Comparison of ENCODE assay signal across 1 cellular context in genomic region chr22:42720263-42721044, GRCh38.
TF ChIP-seq lines count a peak whose summit lies in the region.

A4GALT (minus strand) TSS chr22:42720870; CDS start chr22:42693951, 26,919 bp downstream.

TF ChIP-seq in GM23338, 12 proteins besides CTCF, POLR2A, EP300 and RAD21 (continued from another document):
- TF ChIP-seq ZNF462 (CRISPR knock-in tag; IDR thresholded peaks at IDR 0.05): no peak
- TF ChIP-seq POLR2AphosphoS5 (IDR thresholded peaks at IDR 0.05; ENCODE audit: low read depth): peak; percentile 38; the same call in 1 of the 2 replicates
